In genomic region chr7:97871659-97872024, GRCh38 we compare ENCODE assay signal across 8 cellular contexts.
DNase-seq lines count a peak whose midpoint lies in the region; ATAC-seq and TF ChIP-seq lines count a peak whose summit lies in the region.

No MANE protein-coding gene starts in this region.

- H3K4me3 Mint-ChIP-seq in nephron progenitor cell = peak overlapping the region; percentile 89

- peaks cover 6% of the 10 kb centered on the region for H3K9me3 Mint-ChIP-seq in nephron progenitor cell

- no peaks in the 10 kb centered on the region for H3K36me3 Mint-ChIP-seq in nephron progenitor cell (ENCODE audit: low read depth)

- H3K4me1 Mint-ChIP-seq in nephron progenitor cell = peaks cover 14% of the 10 kb centered on the region

- DNase-seq in SIG-M5 treated with dmso at 0.1 percent for 504 hours (lab: John Stamatoyannopoulos, UW; ENCODE audit: unreplicated experiment) (peak; percentile 12), SIG-M5 (lab: John Stamatoyannopoulos, UW) (no peak), T-helper 22 cell (ENCODE audit: low read depth) (peak; percentile 7), epithelial cell of esophagus (ENCODE audit: low read depth) (peak; percentile 14), nephron progenitor cell (no peak), NCI-H2196 (lab: John Stamatoyannopoulos, UW; ENCODE audit: unreplicated experiment) (no peak), CD1c-positive myeloid dendritic cell (ENCODE audit: extremely low spot score) (no peak)

- peaks cover 38% of the 10 kb centered on the region for H3K27me3 Mint-ChIP-seq in nephron progenitor cell (ENCODE audit: low read depth, poor library complexity)

- ATAC-seq in HG03103 (IDR thresholded peaks at IDR 0.05; ENCODE audit: low read depth, unreplicated experiment) = peak; percentile 15

- H3K27ac Mint-ChIP-seq in nephron progenitor cell = no peak overlapping the region

- TF ChIP-seq CTCF in epithelial cell of esophagus (IDR thresholded peaks at IDR 0.05; ENCODE audit: insufficient read depth, low read depth, low read length, missing control alignments) = no peak
- TF ChIP-seq CTCF in nephron progenitor cell (IDR thresholded peaks at IDR 0.05) = no peak

- H3K4me3 ChIP-seq in epithelial cell of esophagus (ENCODE audit: low read length) = peak overlapping the region; percentile 71

Comparison
In these comparisons a context has a peak if more than half of its experiments do, and no peak if none do; other contexts are left out.
1. DNase-seq: peak in SIG-M5 treated with dmso at 0.1 percent for 504 hours (single experiment), T-helper 22 cell (single experiment) and epithelial cell of esophagus (single experiment); none in SIG-M5 (single experiment), nephron progenitor cell (single experiment), NCI-H2196 (single experiment) and CD1c-positive myeloid dendritic cell (single experiment).